In the genomic region with DNA sequence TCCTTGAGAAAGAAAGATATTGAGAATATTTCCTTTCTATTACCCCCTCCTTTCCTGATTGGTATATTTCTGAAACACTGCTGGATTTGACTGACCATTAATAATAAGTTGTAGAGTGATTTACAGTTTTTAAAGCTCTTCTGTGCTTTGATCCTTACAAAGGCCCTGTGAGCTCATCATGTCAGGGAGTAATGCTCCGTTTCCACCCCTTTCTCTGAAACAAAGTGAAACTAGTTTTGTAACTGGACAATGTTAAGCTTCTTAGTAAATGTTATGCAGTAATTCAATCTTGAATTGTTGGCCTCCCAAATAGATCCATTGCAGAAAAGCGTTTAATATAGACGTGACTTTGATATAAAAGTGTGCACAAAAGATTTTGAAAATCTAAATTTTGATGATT, we compare ENCODE assay signal across 10 cellular contexts.
DNase-seq lines count a peak whose midpoint lies in the region; ATAC-seq, FAIRE-seq and TF ChIP-seq lines count a peak whose summit lies in the region.
"Had no signal": no experiment of that assay in that cellular context is flagged by ENCODE, and none has a peak within 500 bp of the region (broad histone marks: within the 10 kb centered on the region; RNA-seq: fewer than 3 reads in every experiment).

No MANE protein-coding gene starts in this region.

- H3K4me1 ChIP-seq in ascending aorta, result no peaks in the 10 kb centered on the region
- H3K4me1 ChIP-seq in HepG2 (ENCODE audit: insufficient read depth, low read length), result no peaks in the 10 kb centered on the region
- H3K4me1 ChIP-seq in colonic mucosa, result no peaks in the 10 kb centered on the region

- in situ Hi-C loops in HepG2 (cut with HindIII; ENCODE audit: extremely low pct_ligation_motif_present, low pct_unique_long_range_greater_than_20kb), result no loop called here

- TF ChIP-seq CTCF in AG10803 (conservative IDR thresholded peaks at IDR 0.05; ENCODE audit: low read length), result no peak
- no peak for TF ChIP-seq CTCF in ascending aorta (IDR thresholded peaks at IDR 0.05)
- TF ChIP-seq CTCF in HepG2 (CRISPR knock-in tag; IDR thresholded peaks at IDR 0.05), result no peak
- TF ChIP-seq CTCF in colonic mucosa (IDR thresholded peaks at IDR 0.05), result no peak

- H4K20me1 ChIP-seq in HepG2 (ENCODE audit: insufficient read depth, low read length), result no peaks in the 10 kb centered on the region

- H3K9me3 ChIP-seq in ascending aorta, result no peaks in the 10 kb centered on the region
- H3K9me3 ChIP-seq in HepG2 (ENCODE audit: low read length), result no peaks in the 10 kb centered on the region
- no peaks in the 10 kb centered on the region for H3K9me3 ChIP-seq in colonic mucosa

- H3K27ac ChIP-seq in ascending aorta, result no peak overlapping the region
- H3K27ac ChIP-seq in HepG2 (ENCODE audit: extremely low read length, insufficient read depth, low read length), result no peak overlapping the region
- no peak overlapping the region for H3K27ac ChIP-seq in colonic mucosa

- ATAC-seq in HG03342 (IDR thresholded peaks at IDR 0.05; ENCODE audit: unreplicated experiment), result peak; percentile 64
- ATAC-seq in HepG2, result no peak; the same call in 2 of the 3 replicates
- no peak for ATAC-seq in GM21723 (IDR thresholded peaks at IDR 0.05; ENCODE audit: unreplicated experiment)
- ATAC-seq in GM21737 (IDR thresholded peaks at IDR 0.05; ENCODE audit: unreplicated experiment), result no peak

- intact Hi-C loops in ascending aorta (cut with DNase I), result no loop called here
- intact Hi-C loops in HepG2 (cut with micrococcal nuclease; ENCODE audit: unreplicated experiment), result no loop called here
- intact Hi-C loops in colonic mucosa (cut with DNase I), result no loop called here

- no peak for TF ChIP-seq POLR2A in HepG2 (IDR thresholded peaks at IDR 0.05; ENCODE audit: insufficient read depth in 1 of 2, low read depth in 2 of 2, low read length in 2 of 2)

- no peaks in the 10 kb centered on the region for H3K36me3 ChIP-seq in ascending aorta
- no peaks in the 10 kb centered on the region for H3K36me3 ChIP-seq in HepG2 (replicated peaks in 1 of 2; ENCODE audit: control insufficient read depth in 1 of 2, insufficient read depth in 2 of 2, low read length in 2 of 2)
- no peaks in the 10 kb centered on the region for H3K36me3 ChIP-seq in colonic mucosa

- no peak for TF ChIP-seq RAD21 in HepG2 (CRISPR knock-in tag; IDR thresholded peaks at IDR 0.05)

- POLR2A ChIA-PET in HepG2 (lab: Yijun Ruan, JAX), result no interaction called here

- CTCF ChIA-PET in HepG2 (lab: Yijun Ruan, JAX; ENCODE audit: low intra/inter-chr PET ratio, low total read pairs), result no interaction called here

- H3K4me2 ChIP-seq in HepG2 (ENCODE audit: low read depth, low read length), result peak overlapping the region; percentile 32; the same call in 1 of the 2 replicates

- H3K9ac ChIP-seq in HepG2 (ENCODE audit: insufficient read depth, low read depth, low read length), result no peak overlapping the region
- no peak overlapping the region for H3K9ac ChIP-seq in colonic mucosa (ENCODE audit: low read depth in 2 of 2, low read length in 2 of 2)

- no peak overlapping the region; the same call in 1 of the 2 replicates for H3K4me3 ChIP-seq in AG10803 (ENCODE audit: low read length)
- H3K4me3 ChIP-seq in ascending aorta, result peak overlapping the region; percentile 35 to 37
- peak overlapping the region in 1 of 3 experiments; percentile 15; a peak in 1 of 6 replicates for H3K4me3 ChIP-seq in HepG2 (replicated peaks in 1 of 3; ENCODE audit: insufficient read depth in 1 of 3, low read depth in 2 of 3, low read length in 3 of 3)
- H3K4me3 ChIP-seq in colonic mucosa, result no peak overlapping the region

- no peak for FAIRE-seq in HepG2 (lab: Jason Lieb, UNC)

- DNase-seq in AG10803 (ENCODE audit: low read depth) (peak; percentile 0), ascending aorta (ENCODE audit: low spot score in 2 of 2) (no peak), HepG2 (ENCODE audit: low spot score) (no peak), NCI-H1694 treated with DMSO at 0.1 percent for 48 hours (lab: John Stamatoyannopoulos, UW) (no peak), colonic mucosa (no peak)
- DNase-seq: retina, RPMI8226 had no signal

- no peak for TF ChIP-seq EP300 in HepG2 (IDR thresholded peaks at IDR 0.05; ENCODE audit: low read depth in 2 of 2, low read length in 2 of 2)
- no peak for TF ChIP-seq EP300 in HepG2 (CRISPR knock-in tag; IDR thresholded peaks at IDR 0.05; ENCODE audit: borderline replicate concordance)

- H3K79me2 ChIP-seq in HepG2 (ENCODE audit: insufficient read depth, low read length), result no peaks in the 10 kb centered on the region

- WGBS in HepG2 (ENCODE audit: low lambda C conversion rate), result 0% methylated on average over 3 of the region's 3 CpGs

- H3K27me3 ChIP-seq in ascending aorta, result no peaks in the 10 kb centered on the region
- no peaks in the 10 kb centered on the region for H3K27me3 ChIP-seq in HepG2 (ENCODE audit: control insufficient read depth in 1 of 2, insufficient read depth in 2 of 2, low read length in 2 of 2)
- no peaks in the 10 kb centered on the region for H3K27me3 ChIP-seq in colonic mucosa

- no TSS peak for BruUV-seq in HepG2 (replicated peaks; lab: Mats Ljungman, UMichigan)

- H2AFZ ChIP-seq in HepG2 (ENCODE audit: low read length), result peak overlapping the region; percentile 81

TF ChIP-seq in HepG2, 621 proteins besides CTCF, POLR2A, EP300 and RAD21:
- TF ChIP-seq PCBP2 (optimal IDR thresholded peaks at IDR 0.05; ENCODE audit: low read depth, low read length, poor library complexity, severe bottlenecking) (no peak), ZFYVE20 (CRISPR knock-in tag; IDR thresholded peaks at IDR 0.05; ENCODE audit: borderline replicate concordance, low read depth) (no peak), ZNF430 (CRISPR knock-in tag; IDR thresholded peaks at IDR 0.05) (no peak), ARNT (IDR thresholded peaks at IDR 0.05) (no peak), RARA (CRISPR knock-in tag; IDR thresholded peaks at IDR 0.05) (no peak), BRD4 (CRISPR knock-in tag; IDR thresholded peaks at IDR 0.05) (no peak), KLF11 (CRISPR knock-in tag; IDR thresholded peaks at IDR 0.05) (no peak), PRPF4 (IDR thresholded peaks at IDR 0.05; ENCODE audit: low read depth, low read length, poor library complexity, severe bottlenecking) (no peak), SOX6 (IDR thresholded peaks at IDR 0.05) (no peak), SOX6 (CRISPR knock-in tag; IDR thresholded peaks at IDR 0.05) (no peak), MIXL1 (CRISPR knock-in tag; IDR thresholded peaks at IDR 0.05) (no peak), TFDP2 (CRISPR knock-in tag; IDR thresholded peaks at IDR 0.05) (no peak), BCL3 (CRISPR knock-in tag; IDR thresholded peaks at IDR 0.05) (no peak), ETV5 (CRISPR knock-in tag; IDR thresholded peaks at IDR 0.05; ENCODE audit: borderline replicate concordance) (no peak), MXD1 (CRISPR knock-in tag; IDR thresholded peaks at IDR 0.05) (no peak), ZNF772 (CRISPR knock-in tag; IDR thresholded peaks at IDR 0.05) (no peak)
- TF ChIP-seq, protein P1, sequence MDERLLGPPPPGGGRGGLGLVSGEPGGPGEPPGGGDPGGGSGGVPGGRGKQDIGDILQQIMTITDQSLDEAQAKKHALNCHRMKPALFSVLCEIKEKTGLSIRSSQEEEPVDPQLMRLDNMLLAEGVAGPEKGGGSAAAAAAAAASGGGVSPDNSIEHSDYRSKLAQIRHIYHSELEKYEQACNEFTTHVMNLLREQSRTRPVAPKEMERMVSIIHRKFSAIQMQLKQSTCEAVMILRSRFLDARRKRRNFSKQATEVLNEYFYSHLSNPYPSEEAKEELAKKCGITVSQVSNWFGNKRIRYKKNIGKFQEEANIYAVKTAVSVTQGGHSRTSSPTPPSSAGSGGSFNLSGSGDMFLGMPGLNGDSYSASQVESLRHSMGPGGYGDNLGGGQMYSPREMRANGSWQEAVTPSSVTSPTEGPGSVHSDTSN (CRISPR knock-in tag; IDR thresholded peaks at IDR 0.05), result no peak

Comparison
In these comparisons a context has a peak if more than half of its experiments do, and no peak if none do; other contexts are left out.
1. H3K4me3 ChIP-seq: peak in ascending aorta (2 of 2); none in AG10803 (single experiment) and colonic mucosa (single experiment).